Comparison of ENCODE assay signal across 15 cellular contexts in genomic region chr2:226746206-226746800, GRCh38. TPM values are rescaled to one million over a fixed set of nuclear protein-coding genes. Genes with fewer than 3 reads are reported as not detected.
DNase-seq lines count a peak whose midpoint lies in the region; ATAC-seq, FAIRE-seq and TF ChIP-seq lines count a peak whose summit lies in the region.
"Had no signal": no experiment of that assay in that cellular context is flagged by ENCODE, and none has a peak within 500 bp of the region (broad histone marks: within the 10 kb centered on the region; RNA-seq: fewer than 3 reads in every experiment).

No MANE protein-coding gene starts in this region.

- intact Hi-C loops in HepG2 (cut with micrococcal nuclease; ENCODE audit: unreplicated experiment) (no loop called here), right lobe of liver (cut with DNase I) (loop anchor here in 1 of 2 donors (10.0 kb wide), 1 partner anchor 48 kb away; the partner anchor contains the start of gene IRS1), lower leg skin (cut with DNase I; ENCODE audit: low total_unique reads) (no loop called here)

- peak; percentile 40 for FAIRE-seq in HepG2 (lab: Jason Lieb, UNC)
- no peak for FAIRE-seq in HTR-8/SVneo (lab: Jason Lieb, UNC)
- FAIRE-seq: GM12878 had no signal

- in situ Hi-C loops in HepG2 (cut with HindIII; ENCODE audit: extremely low pct_ligation_motif_present, low pct_unique_long_range_greater_than_20kb), result no loop called here

- no peak for ATAC-seq in HepG2
- ATAC-seq in right lobe of liver, result no peak
- ATAC-seq: GM12878, GM23338 had no signal

- H3K4me1 ChIP-seq in HepG2 (ENCODE audit: insufficient read depth, low read length) (peaks cover 23% of the 10 kb centered on the region), right lobe of liver (peaks cover 0 to 21% (median 4%) of the 10 kb centered on the region in 4 donors)

- DNase-seq in HepG2 (ENCODE audit: low spot score) (peak; percentile 33), right lobe of liver (no peak), fibroblast of gingiva (ENCODE audit: low read depth) (peak; percentile 48), neural crest cell (ENCODE audit: low read depth, low spot score) (no peak), lower leg skin (ENCODE audit: low spot score in 2 of 2) (no peak), HTR-8/SVneo (ENCODE audit: insufficient read length, low spot score) (no peak)
- no peak for DNase-seq in activated naive CD8-positive, alpha-beta T cell treated with anti-CD3 and anti-CD28 coated beads for 36 hours
- DNase-seq: 8988T; Calu3; CD4-positive, alpha-beta T cell; DMS 273 treated with DMSO at 0.1 percent for 48 hours; H7 had no signal

- H3K4me2 ChIP-seq in HepG2 (ENCODE audit: low read depth, low read length), result no peak overlapping the region
- H3K4me2 ChIP-seq: BLaER1 treated with 17β-estradiol and CSF1 and Interleukin-3, amounts not matched to agents 10 nM and 100 nM; GM23338 had no signal

- H3K27ac Mint-ChIP-seq in neural crest cell (ENCODE audit: unreplicated experiment), result peak overlapping the region; percentile 9
- no peak overlapping the region for H3K27ac Mint-ChIP-seq in activated naive CD8-positive, alpha-beta T cell treated with anti-CD3 and anti-CD28 coated beads for 36 hours
- H3K27ac Mint-ChIP-seq: CD4-positive, alpha-beta T cell; GM23338 had no signal

- TF ChIP-seq CTCF in HepG2 (CRISPR knock-in tag; IDR thresholded peaks at IDR 0.05) (no peak), right lobe of liver (IDR thresholded peaks at IDR 0.05) (no peak), neural crest cell (conservative IDR thresholded peaks at IDR 0.05) (no peak), lower leg skin (IDR thresholded peaks at IDR 0.05) (no peak)

- no peaks in the 10 kb centered on the region for H4K20me1 ChIP-seq in HepG2 (ENCODE audit: insufficient read depth, low read length)
- H4K20me1 ChIP-seq: BLaER1 treated with 17β-estradiol and CSF1 and Interleukin-3, amounts not matched to agents 10 nM and 100 nM had no signal

- no peaks in the 10 kb centered on the region for H3K27me3 Mint-ChIP-seq in neural crest cell (ENCODE audit: low read depth)
- H3K27me3 Mint-ChIP-seq in activated naive CD8-positive, alpha-beta T cell treated with anti-CD3 and anti-CD28 coated beads for 36 hours, result no peaks in the 10 kb centered on the region
- H3K27me3 Mint-ChIP-seq: CD4-positive, alpha-beta T cell had no signal

- peak overlapping the region; percentile 16 for H3K4me3 Mint-ChIP-seq in neural crest cell
- no peak overlapping the region for H3K4me3 Mint-ChIP-seq in activated naive CD8-positive, alpha-beta T cell treated with anti-CD3 and anti-CD28 coated beads for 36 hours
- H3K4me3 Mint-ChIP-seq: CD4-positive, alpha-beta T cell; GM23338 had no signal

- WGBS in HepG2 (ENCODE audit: low lambda C conversion rate), result 73% methylated on average over 1 of the region's 1 CpG
- WGBS in right lobe of liver (ENCODE audit: insufficient coverage, low coverage, low lambda C conversion rate, missing lambda C conversion rate), result 29% methylated on average over 1 of the region's 1 CpG
- WGBS in lower leg skin, 2 donors, result 66 to 79% methylated on average over 1 of the region's 1 CpG

- peaks cover 2% of the 10 kb centered on the region for H3K79me2 ChIP-seq in HepG2 (ENCODE audit: insufficient read depth, low read length)

- TF ChIP-seq RAD21 in HepG2 (CRISPR knock-in tag; IDR thresholded peaks at IDR 0.05), result no peak

- CTCF ChIA-PET in HepG2 (lab: Yijun Ruan, JAX; ENCODE audit: low intra/inter-chr PET ratio, low total read pairs), result no interaction called here

- peaks cover 12% of the 10 kb centered on the region for H3K36me3 Mint-ChIP-seq in neural crest cell (ENCODE audit: low read depth)
- H3K36me3 Mint-ChIP-seq in activated naive CD8-positive, alpha-beta T cell treated with anti-CD3 and anti-CD28 coated beads for 36 hours, result peaks cover 7% of the 10 kb centered on the region

- no peak for TF ChIP-seq POLR2A in HepG2 (IDR thresholded peaks at IDR 0.05; ENCODE audit: insufficient read depth in 1 of 2, low read depth in 2 of 2, low read length in 2 of 2)
- no peak for TF ChIP-seq POLR2A in right lobe of liver (IDR thresholded peaks at IDR 0.05)
- no peak for TF ChIP-seq POLR2A in lower leg skin (IDR thresholded peaks at IDR 0.05)

- H3K36me3 ChIP-seq in HepG2 (replicated peaks in 1 of 2; ENCODE audit: control insufficient read depth in 1 of 2, insufficient read depth in 2 of 2, low read length in 2 of 2), result peaks cover 0 to 4% of the 10 kb centered on the region in 2 experiments; a peak in 1 of 5 replicates
- no peaks in the 10 kb centered on the region for H3K36me3 ChIP-seq in right lobe of liver

- H2AFZ ChIP-seq in HepG2 (ENCODE audit: low read length), result no peak overlapping the region
- H2AFZ ChIP-seq: GM23338 had no signal

- H3K9ac ChIP-seq in HepG2 (ENCODE audit: insufficient read depth, low read depth, low read length), result no peak overlapping the region
- H3K9ac ChIP-seq: BLaER1 treated with 17β-estradiol and CSF1 and Interleukin-3, amounts not matched to agents 10 nM and 100 nM had no signal

- peaks cover 68% of the 10 kb centered on the region for H3K4me1 Mint-ChIP-seq in neural crest cell
- peaks cover 4% of the 10 kb centered on the region for H3K4me1 Mint-ChIP-seq in activated naive CD8-positive, alpha-beta T cell treated with anti-CD3 and anti-CD28 coated beads for 36 hours

- H3K27ac ChIP-seq in HepG2 (ENCODE audit: extremely low read length, insufficient read depth, low read length), result no peak overlapping the region
- H3K27ac ChIP-seq in right lobe of liver, result no peak overlapping the region
- H3K27ac ChIP-seq: BLaER1 treated with 17β-estradiol and CSF1 and Interleukin-3, amounts not matched to agents 10 nM and 100 nM had no signal

- BruUV-seq in HepG2 (replicated peaks; lab: Mats Ljungman, UMichigan), result no TSS peak

- POLR2A ChIA-PET in HepG2 (lab: Yijun Ruan, JAX), result no interaction called here

- H3K27me3 ChIP-seq in HepG2 (ENCODE audit: control insufficient read depth in 1 of 2, insufficient read depth in 2 of 2, low read length in 2 of 2) (no peaks in the 10 kb centered on the region), right lobe of liver (no peaks in the 10 kb centered on the region)
- H3K27me3 ChIP-seq: BLaER1 treated with 17β-estradiol and CSF1 and Interleukin-3, amounts not matched to agents 10 nM and 100 nM had no signal

- H3K4me3 ChIP-seq in HepG2 (replicated peaks in 1 of 3; ENCODE audit: insufficient read depth in 1 of 3, low read depth in 2 of 3, low read length in 3 of 3) (no peak overlapping the region), right lobe of liver (no peak overlapping the region), lower leg skin (ENCODE audit: low read depth, poor library complexity, severe bottlenecking) (no peak overlapping the region)
- H3K4me3 ChIP-seq: BLaER1 treated with 17β-estradiol and CSF1 and Interleukin-3, amounts not matched to agents 10 nM and 100 nM; GM12878; GM23338 had no signal

- TF ChIP-seq EP300 in HepG2 (IDR thresholded peaks at IDR 0.05; ENCODE audit: low read depth in 2 of 2, low read length in 2 of 2) (no peak; a peak in 1 of 4 replicates), HepG2 (CRISPR knock-in tag; IDR thresholded peaks at IDR 0.05; ENCODE audit: borderline replicate concordance) (no peak)

- H3K9me3 ChIP-seq in HepG2 (ENCODE audit: low read length) (peaks cover 7% of the 10 kb centered on the region; the same call in 1 of the 2 replicates), right lobe of liver (no peaks in the 10 kb centered on the region)

- no peaks in the 10 kb centered on the region for H3K9me3 Mint-ChIP-seq in neural crest cell
- no peaks in the 10 kb centered on the region for H3K9me3 Mint-ChIP-seq in activated naive CD8-positive, alpha-beta T cell treated with anti-CD3 and anti-CD28 coated beads for 36 hours
- H3K9me3 Mint-ChIP-seq: CD4-positive, alpha-beta T cell; GM23338 had no signal

TF ChIP-seq in HepG2, 621 proteins besides CTCF, POLR2A, EP300 and RAD21 (continues in another document):
- TF ChIP-seq SOX13 (IDR thresholded peaks at IDR 0.05) (no peak), SOX13 (CRISPR knock-in tag; conservative IDR thresholded peaks at IDR 0.05 in 1 of 2, IDR thresholded peaks at IDR 0.05 in 1 of 2) (peak in 1 of 2 experiments; percentile 81; a peak in 2 of 4 replicates), ZNF580 (CRISPR knock-in tag; IDR thresholded peaks at IDR 0.05; ENCODE audit: borderline replicate concordance, low read depth) (no peak), RARA (CRISPR knock-in tag; IDR thresholded peaks at IDR 0.05) (peak; percentile 68), CCAR2 (optimal IDR thresholded peaks at IDR 0.05; ENCODE audit: low read depth, low read length) (no peak)

RNA-seq across cellular contexts. Expression of gene IRS1, which starts 53.3 kb away (rescaled TPM):
- 7.9 and 8.7 TPM in 2 replicates for total RNA-seq in HepG2 (2016; rRNA removed; fragmentation: Illumina TruSeq; extraction: Trizol)
- total RNA-seq in HepG2 (2016; cell fraction: cytosol; rRNA removed; fragmentation: Illumina TruSeq; extraction: Trizol; ENCODE audit: low read depth), result 0.51 and 0.53 TPM in 2 replicates
- total RNA-seq in HepG2 (2016; cell fraction: insoluble cytoplasmic fraction; rRNA removed; fragmentation: Illumina TruSeq; extraction: Trizol), result 7.1 and 8.1 TPM in 2 replicates
- total RNA-seq in HepG2 (2016; cell fraction: membrane; rRNA removed; fragmentation: Illumina TruSeq; extraction: Trizol), result 2.7 and 3.0 TPM in 2 replicates
- 10.7 and 14.1 TPM in 2 replicates for total RNA-seq in HepG2 (2016; cell fraction: nucleus; rRNA removed; fragmentation: Illumina TruSeq; extraction: Trizol)
- 9.0 and 12.8 TPM in 2 replicates for polyA plus RNA-seq in HepG2 (2011; rRNA removed)
- polyA plus RNA-seq in HepG2 (2011; cell fraction: cytosol; rRNA removed), result 7.1 and 7.9 TPM in 2 replicates
- 15.3 and 15.6 TPM in 2 replicates for polyA plus RNA-seq in HepG2 (2011; cell fraction: nucleus; rRNA removed)
- 14.3 and 15.3 TPM in 2 replicates for polyA plus RNA-seq in HepG2 (2012)
- 0.25 and 0.50 TPM in 2 replicates for polyA plus RNA-seq in HepG2 (2016; cell fraction: cytosol; fragmentation: Illumina TruSeq; extraction: Trizol; ENCODE audit: low read depth)
- 6.8 and 8.7 TPM in 2 replicates for polyA plus RNA-seq in HepG2 (2016; cell fraction: insoluble cytoplasmic fraction; fragmentation: Illumina TruSeq; extraction: Trizol; ENCODE audit: low read depth)
- polyA plus RNA-seq in HepG2 (2016; cell fraction: membrane; fragmentation: Illumina TruSeq; extraction: Trizol; ENCODE audit: low read depth), result 1.1 and 1.4 TPM in 2 replicates
- polyA plus RNA-seq in HepG2 (2016; cell fraction: nucleus; fragmentation: Illumina TruSeq; extraction: Trizol; ENCODE audit: insufficient read depth, low read depth), result 11.6 and 13.6 TPM in 2 replicates
- 0.68 and 28.1 TPM in 2 replicates for polyA minus RNA-seq in HepG2 (2011; rRNA and poly(A)+ RNA removed; ENCODE audit: low replicate concordance)
- polyA minus RNA-seq in HepG2 (2011; cell fraction: cytosol; rRNA and poly(A)+ RNA removed), result 11.2 and 13.5 TPM in 2 replicates
- polyA minus RNA-seq in HepG2 (2011; cell fraction: nucleus; rRNA and poly(A)+ RNA removed), result 26.8 and 36.8 TPM in 2 replicates
- total RNA-seq in right lobe of liver, result 10 to 100 TPM in 5 of 6 experiments, 1 to 10 TPM in 1; 9.0 to 24.4 (median 15.8) TPM
- 14.8 and 15.1 TPM in 2 replicates for total RNA-seq in neural crest cell
- total RNA-seq in lower leg skin, result 10 to 100 TPM; 16.9 to 55.0 (median 25.4) TPM
- 1 to 10 TPM; 4.4 to 5.1 TPM for total RNA-seq in activated naive CD8-positive, alpha-beta T cell treated with anti-CD3 and anti-CD28 coated beads for 36 hours

Comparison
In these comparisons a context has a peak if more than half of its experiments do, and no peak if none do; other contexts are left out.
1. DNase-seq: peak in HepG2 (single experiment) and fibroblast of gingiva (single experiment); none in right lobe of liver (0 of 3), neural crest cell (single experiment), lower leg skin (0 of 2), activated naive CD8-positive, alpha-beta T cell treated with anti-CD3 and anti-CD28 coated beads for 36 hours (single experiment) and HTR-8/SVneo (single experiment).